ENCODE assay signal across 8 cellular contexts in the genomic region with DNA sequence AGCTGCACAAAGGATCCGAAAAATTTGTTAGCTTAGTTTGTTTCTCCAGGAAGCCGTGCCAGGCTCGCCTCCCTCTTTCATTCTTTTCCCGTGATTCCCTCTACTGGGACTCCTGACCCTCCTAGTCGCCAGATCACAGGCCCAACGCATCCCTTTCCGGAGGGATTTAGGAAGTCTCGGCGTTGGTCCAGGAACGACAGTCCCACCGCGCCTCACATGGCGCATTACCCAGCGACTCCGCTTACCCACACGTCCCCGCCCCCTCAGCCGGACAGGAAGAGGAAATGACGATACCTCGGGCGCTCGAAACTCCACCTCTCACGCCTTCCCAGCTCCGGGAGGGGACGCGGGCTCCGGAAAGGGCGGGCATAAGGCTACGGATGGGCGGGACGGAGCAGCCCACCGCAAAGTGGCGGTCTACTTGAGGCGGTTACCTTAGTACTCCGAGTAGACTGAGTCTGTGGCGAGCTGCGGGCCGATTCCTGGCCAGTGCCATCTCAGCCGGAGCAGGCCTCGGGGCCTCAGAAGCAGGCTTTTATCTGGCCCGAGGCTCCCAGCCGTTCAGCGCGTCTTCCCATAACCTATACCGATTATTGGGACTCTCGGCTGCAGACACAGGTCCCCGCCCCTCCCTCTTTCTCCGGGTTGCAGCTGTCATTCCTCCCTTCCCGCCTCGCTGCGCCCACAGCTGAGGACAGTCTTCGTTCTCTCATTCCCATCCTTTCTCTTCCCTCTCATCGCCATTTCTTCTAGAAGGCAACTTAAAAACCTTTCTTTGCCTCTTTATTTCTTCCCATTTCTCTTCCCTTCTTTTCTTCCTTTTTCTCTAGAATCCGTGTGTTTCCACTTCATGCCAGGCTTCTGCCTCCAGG. TPM values are rescaled to one million over a fixed set of nuclear protein-coding genes. Genes with fewer than 3 reads are reported as not detected.
DNase-seq lines count a peak whose midpoint lies in the region; ATAC-seq, FAIRE-seq and TF ChIP-seq lines count a peak whose summit lies in the region.

A gene with protein sequence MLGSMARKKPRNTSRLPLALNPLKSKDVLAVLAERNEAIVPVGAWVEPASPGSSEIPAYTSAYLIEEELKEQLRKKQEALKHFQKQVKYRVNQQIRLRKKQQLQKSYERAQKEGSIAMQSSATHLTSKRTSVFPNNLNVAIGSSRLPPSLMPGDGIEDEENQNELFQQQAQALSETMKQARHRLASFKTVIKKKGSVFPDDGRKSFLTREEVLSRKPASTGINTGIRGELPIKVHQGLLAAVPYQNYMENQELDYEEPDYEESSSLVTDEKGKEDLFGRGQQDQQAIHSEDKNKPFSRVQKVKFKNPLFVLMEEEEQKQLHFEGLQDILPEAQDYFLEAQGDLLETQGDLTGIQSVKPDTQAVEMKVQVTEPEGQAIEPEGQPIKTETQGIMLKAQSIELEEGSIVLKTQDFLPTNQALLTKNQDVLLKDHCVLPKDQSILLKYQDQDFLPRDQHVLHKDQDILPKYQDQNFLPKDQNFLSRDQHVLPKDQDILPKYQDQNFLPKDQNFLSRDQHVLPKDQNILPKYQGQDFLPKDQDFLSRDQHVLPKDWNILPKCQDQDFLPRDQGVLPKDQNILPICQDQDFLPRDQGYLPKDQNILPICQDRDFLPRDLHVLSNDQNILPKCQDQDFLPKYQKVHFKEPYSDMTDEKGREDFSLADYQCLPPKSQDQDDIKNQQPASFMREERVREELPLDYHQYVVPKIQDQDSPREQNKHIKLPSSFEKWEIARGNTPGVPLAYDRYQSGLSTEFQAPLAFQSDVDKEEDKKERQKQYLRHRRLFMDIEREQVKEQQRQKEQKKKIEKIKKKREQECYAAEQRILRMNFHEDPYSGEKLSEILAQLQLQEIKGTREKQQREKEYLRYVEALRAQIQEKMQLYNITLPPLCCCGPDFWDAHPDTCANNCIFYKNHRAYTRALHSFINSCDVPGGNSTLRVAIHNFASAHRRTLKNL (plus strand): TSS at position 450 of the 872 bp plus-strand sequence. CDS start 531 bp downstream, outside the sequence.

- H3K4me1 ChIP-seq in astrocyte (ENCODE audit: insufficient read depth, low read length) (peaks cover 7% of the 10 kb centered on the region), rectal smooth muscle tissue (ENCODE audit: control insufficient read depth, insufficient read depth, low read length) (peaks cover 8% of the 10 kb centered on the region)

- peak within 1 kb of the TSS; percentile 86 for H3K27ac ChIP-seq in astrocyte (ENCODE audit: low read depth, low read length)
- H3K27ac ChIP-seq in rectal smooth muscle tissue (ENCODE audit: low read depth, low read length), result peak within 1 kb of the TSS; percentile 90

- no peak within 1 kb of the TSS for H3K4me3 Mint-ChIP-seq in astrocyte (ENCODE audit: unreplicated experiment)

- H3K27me3 ChIP-seq in astrocyte (ENCODE audit: insufficient read depth, low read length), result no peaks in the 10 kb centered on the region
- H3K27me3 ChIP-seq in rectal smooth muscle tissue (ENCODE audit: control insufficient read depth, insufficient read depth, low read length), result no peaks in the 10 kb centered on the region

- H3K4me1 Mint-ChIP-seq in astrocyte (ENCODE audit: low read depth, unreplicated experiment), result no peaks in the 10 kb centered on the region

- ATAC-seq in GM18498 (IDR thresholded peaks at IDR 0.05; ENCODE audit: unreplicated experiment) (peak; percentile 100), HG02885 (IDR thresholded peaks at IDR 0.05; ENCODE audit: poor library complexity, unreplicated experiment) (peak; percentile 99)

- TF ChIP-seq CTCF in astrocyte (IDR thresholded peaks at IDR 0.05; ENCODE audit: insufficient read depth, low read depth, low read length), result no peak

- no peaks in the 10 kb centered on the region for H4K20me1 ChIP-seq in astrocyte (ENCODE audit: insufficient read depth, low read length)

- peak within 1 kb of the TSS; percentile 77 for H3K4me3 ChIP-seq in astrocyte (ENCODE audit: insufficient read depth, low read depth, low read length)
- peak within 1 kb of the TSS; percentile 92 for H3K4me3 ChIP-seq in rectal smooth muscle tissue (ENCODE audit: low read length)

- DNase-seq in NCI-H1694 treated with DMSO at 0.1 percent for 48 hours (lab: John Stamatoyannopoulos, UW) (peak; percentile 75), T-helper 2 cell (peak; percentile 81 to 98 (median 93)), astrocyte (ENCODE audit: low read depth) (peak; percentile 95), hepatic stellate cell (ENCODE audit: low spot score) (peak; percentile 89), cortex of kidney (lab: John Stamatoyannopoulos, UW) (no peak)

- H3K79me2 ChIP-seq in astrocyte (ENCODE audit: insufficient read depth, low read length), result no peaks in the 10 kb centered on the region

- no peaks in the 10 kb centered on the region for H3K36me3 Mint-ChIP-seq in astrocyte (ENCODE audit: low read depth, unreplicated experiment)

- H3K4me2 ChIP-seq in astrocyte (ENCODE audit: low read length), result peak within 1 kb of the TSS; percentile 98

- no peaks in the 10 kb centered on the region for H3K27me3 Mint-ChIP-seq in astrocyte (ENCODE audit: low read depth, unreplicated experiment)

- peak within 1 kb of the TSS; percentile 86 for H3K9ac ChIP-seq in astrocyte (ENCODE audit: low read length)
- peak within 1 kb of the TSS; percentile 90 for H3K9ac ChIP-seq in rectal smooth muscle tissue (ENCODE audit: low read length)

- H3K9me3 Mint-ChIP-seq in astrocyte (ENCODE audit: unreplicated experiment), result no peaks in the 10 kb centered on the region

- H2AFZ ChIP-seq in astrocyte (ENCODE audit: low read depth, low read length), result peak within 1 kb of the TSS; percentile 91

- peak; percentile 13 for FAIRE-seq in astrocyte (lab: Jason Lieb, UNC)

- H3K36me3 ChIP-seq in astrocyte (ENCODE audit: insufficient read depth, low read length) (no peaks in the 10 kb centered on the region), rectal smooth muscle tissue (ENCODE audit: control insufficient read depth, insufficient read depth, low read length) (no peaks in the 10 kb centered on the region)

- H3K9me3 ChIP-seq in astrocyte (ENCODE audit: insufficient read depth, low read depth, low read length), result no peaks in the 10 kb centered on the region

- no peak within 1 kb of the TSS for H3K27ac Mint-ChIP-seq in astrocyte (ENCODE audit: unreplicated experiment)

RNA-seq across cellular contexts. Expression of the gene that starts here (rescaled TPM):
- total RNA-seq in astrocyte, result 0.75 and 1.0 TPM in 2 replicates
